Comparison of ENCODE assay signal across 14 cellular contexts in the genomic region with DNA sequence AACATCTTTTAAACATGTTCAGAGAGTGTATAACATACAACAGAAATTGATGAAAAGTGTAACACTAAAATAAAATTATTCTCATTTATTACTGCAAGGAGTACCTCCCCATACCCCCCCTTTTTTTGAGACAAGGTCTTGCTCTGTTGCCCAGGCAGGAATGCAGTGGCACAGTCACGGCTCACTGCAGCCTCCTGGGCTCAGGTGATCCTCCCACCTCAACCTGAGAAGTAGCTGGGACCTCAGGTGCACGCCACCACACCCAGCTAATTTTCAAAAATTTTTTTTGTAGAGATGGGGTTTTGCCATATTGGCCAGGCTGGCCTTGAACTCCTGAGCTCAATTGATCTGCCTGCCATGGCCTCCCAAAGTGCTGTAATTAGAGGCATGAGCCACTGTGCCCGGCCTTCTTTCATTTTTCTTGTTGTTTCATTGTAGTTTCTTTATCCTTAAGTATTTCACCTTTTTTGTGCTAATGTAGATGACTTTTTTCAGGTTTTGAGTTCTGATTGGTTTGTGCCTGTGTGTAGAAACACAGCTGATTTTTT. TPM values are rescaled to one million over a fixed set of nuclear protein-coding genes. Genes with fewer than 3 reads are reported as not detected.
A peak's percentile ranks its signal among the peaks of the same experiment; 100 is the strongest.
DNase-seq lines count a peak whose midpoint lies in the region; ATAC-seq and TF ChIP-seq lines count a peak whose summit lies in the region.
"Had no signal": no experiment of that assay in that cellular context is flagged by ENCODE, and none has a peak within 500 bp of the region (broad histone marks: within the 10 kb centered on the region; RNA-seq: fewer than 3 reads in every experiment).

No MANE protein-coding gene starts in this region.

- H3K27me3 ChIP-seq in heart left ventricle (no peaks in the 10 kb centered on the region), adrenal gland (no peaks in the 10 kb centered on the region), mesendoderm (ENCODE audit: insufficient read depth, low read length, poor library complexity) (no peaks in the 10 kb centered on the region)
- H3K27me3 ChIP-seq: Peyer's patch, testis had no signal

- H3K36me3 Mint-ChIP-seq in stimulated activated effector memory CD8-positive, alpha-beta T cell treated with anti-CD3 and anti-CD28 coated beads, Interleukin-12 subunit alpha, Interleukin-12 subunit beta, amount 100 ng/mL, for 72 hours = peaks cover 31% of the 10 kb centered on the region

- no peak overlapping the region for H3K18ac ChIP-seq in mesendoderm (ENCODE audit: low read length)

- H3K79me1 ChIP-seq in mesendoderm (ENCODE audit: low read length) = peaks cover 38% of the 10 kb centered on the region

- peaks cover 72% of the 10 kb centered on the region for H3K4me1 Mint-ChIP-seq in stimulated activated effector memory CD8-positive, alpha-beta T cell treated with anti-CD3 and anti-CD28 coated beads, Interleukin-12 subunit alpha, Interleukin-12 subunit beta, amount 100 ng/mL, for 72 hours

- H3K4me1 ChIP-seq in heart left ventricle = peaks cover 8 to 86% (median 54%) of the 10 kb centered on the region in 12 donors
- peaks cover 12 to 18% of the 10 kb centered on the region in 2 donors for H3K4me1 ChIP-seq in adrenal gland (replicated peaks in 1 of 2)
- no peaks in the 10 kb centered on the region for H3K4me1 ChIP-seq in mesendoderm (ENCODE audit: control insufficient read depth, low read depth, low read length)
- H3K4me1 ChIP-seq: Peyer's patch had no signal

- H3K4me3 Mint-ChIP-seq in stimulated activated effector memory CD8-positive, alpha-beta T cell treated with anti-CD3 and anti-CD28 coated beads, Interleukin-12 subunit alpha, Interleukin-12 subunit beta, amount 100 ng/mL, for 72 hours = no peak overlapping the region

- H3K9ac ChIP-seq in mesendoderm (ENCODE audit: low read length) = no peak overlapping the region

- no peak overlapping the region for H2AK5ac ChIP-seq in mesendoderm (ENCODE audit: low read length)

- H2BK5ac ChIP-seq in mesendoderm (ENCODE audit: low read length) = no peak overlapping the region

- no peaks in the 10 kb centered on the region for H3K9me3 Mint-ChIP-seq in stimulated activated effector memory CD8-positive, alpha-beta T cell treated with anti-CD3 and anti-CD28 coated beads, Interleukin-12 subunit alpha, Interleukin-12 subunit beta, amount 100 ng/mL, for 72 hours

- H3K36me3 ChIP-seq in heart left ventricle (peaks cover 0 to 16% (median 0%) of the 10 kb centered on the region in 9 donors), adrenal gland (replicated peaks in 1 of 2) (no peaks in the 10 kb centered on the region), mesendoderm (ENCODE audit: control insufficient read depth, insufficient read depth, low read length) (no peaks in the 10 kb centered on the region)

- DNase-seq in heart left ventricle (peak in 1 of 5 donors; percentile 15), Right ventricle myocardium superior (no peak), adrenal gland (no peak), mesendoderm (no peak), nucleus accumbens (lab: John Stamatoyannopoulos, UW) (no peak)
- no peak for DNase-seq in stimulated activated effector memory CD8-positive, alpha-beta T cell treated with anti-CD3 and anti-CD28 coated beads, Interleukin-12 subunit alpha, Interleukin-12 subunit beta, amount 100 ng/mL, for 72 hours (ENCODE audit: low spot score in 2 of 2)
- DNase-seq: activated naive CD4-positive, alpha-beta T cell treated with Interleukin-2 at 50 U/mL for 16 hours; NCI-H146; NCI-H2227 treated with DMSO at 0.1 percent for 48 hours; Peyer's patch; stimulated activated CD4-positive, alpha-beta T cell treated with anti-CD3 and anti-CD28 coated beads, Interleukin-4, amount 100 ng/mL, for 1 hour had no signal

- H3K23ac ChIP-seq in mesendoderm (ENCODE audit: low read length) = peak overlapping the region; percentile 60

- no peak for ATAC-seq in heart left ventricle
- no peak for ATAC-seq in Right ventricle myocardium superior (ENCODE audit: poor library complexity)
- no peak for ATAC-seq in stimulated activated effector memory CD8-positive, alpha-beta T cell treated with anti-CD3 and anti-CD28 coated beads, Interleukin-12 subunit alpha, Interleukin-12 subunit beta, amount 100 ng/mL, for 72 hours
- no peak for ATAC-seq in HG03045 (IDR thresholded peaks at IDR 0.05; ENCODE audit: unreplicated experiment)
- no peak for ATAC-seq in HG03280 (IDR thresholded peaks at IDR 0.05; ENCODE audit: unreplicated experiment)

- intact Hi-C loops in heart left ventricle (cut with DNase I) (loop anchor here in 1 of 10 donors (1.0 kb wide), 1 partner anchor 28 kb away; the partner anchor contains the start of gene GATAD2A), Right ventricle myocardium superior (cut with DNase I) (no loop called here), adrenal gland (cut with DNase I) (no loop called here)

- no peaks in the 10 kb centered on the region for H3K9me3 ChIP-seq in heart left ventricle
- no peaks in the 10 kb centered on the region for H3K9me3 ChIP-seq in adrenal gland (replicated peaks in 1 of 3)
- H3K9me3 ChIP-seq: Peyer's patch, testis had no signal

- no peak overlapping the region for H3K56ac ChIP-seq in mesendoderm (ENCODE audit: low read length)

- TF ChIP-seq CTCF in heart left ventricle (IDR thresholded peaks at IDR 0.05) (no peak), adrenal gland (IDR thresholded peaks at IDR 0.05) (no peak)

- H4K5ac ChIP-seq in mesendoderm (ENCODE audit: low read length) = no peak overlapping the region

- no peak overlapping the region for H2BK120ac ChIP-seq in mesendoderm (ENCODE audit: low read depth, low read length)

- H4K8ac ChIP-seq in mesendoderm (ENCODE audit: low read depth, low read length) = no peak overlapping the region

- H3K27ac ChIP-seq in heart left ventricle = peak overlapping the region in 11 of 12 donors; percentile 56 to 93 (median 75)
- peak overlapping the region in 4 of 5 donors; percentile 19 to 87 (median 48) for H3K27ac ChIP-seq in adrenal gland
- H3K27ac ChIP-seq in mesendoderm (ENCODE audit: low read depth, low read length) = no peak overlapping the region
- H3K27ac ChIP-seq: Peyer's patch, testis had no signal

- peaks cover 93% of the 10 kb centered on the region for H3K79me2 ChIP-seq in mesendoderm (ENCODE audit: control insufficient read depth, insufficient read depth, low read length)

- H3K4me3 ChIP-seq in heart left ventricle = no peak overlapping the region
- H3K4me3 ChIP-seq in adrenal gland = no peak overlapping the region
- H3K4me3 ChIP-seq in mesendoderm (ENCODE audit: low read length) = no peak overlapping the region
- H3K4me3 ChIP-seq: Peyer's patch, testis had no signal

- TF ChIP-seq POLR2A in heart left ventricle (IDR thresholded peaks at IDR 0.05) (no peak), adrenal gland (IDR thresholded peaks at IDR 0.05) (no peak)

- 90 to 94% (median 91%) methylated on average over 3 of the region's 3 CpGs for WGBS in heart left ventricle, 4 donors
- 71 to 74% (median 73%) methylated on average over 3 of the region's 3 CpGs for WGBS in adrenal gland, 4 donors
- WGBS in mesendoderm (ENCODE audit: extremely low coverage, insufficient coverage, low lambda C conversion rate) = no CpG with 5 or more reads among the region's 3 CpGs

- peak overlapping the region; percentile 93 for H3K27ac Mint-ChIP-seq in stimulated activated effector memory CD8-positive, alpha-beta T cell treated with anti-CD3 and anti-CD28 coated beads, Interleukin-12 subunit alpha, Interleukin-12 subunit beta, amount 100 ng/mL, for 72 hours

- no peak overlapping the region for H3K4me2 ChIP-seq in mesendoderm (ENCODE audit: low read length)

- no peak overlapping the region for H2BK15ac ChIP-seq in mesendoderm (replicated peaks; ENCODE audit: low read depth)

- H3K4ac ChIP-seq in mesendoderm (ENCODE audit: low read depth, low read length) = no peak overlapping the region

RNA-seq across cellular contexts. Expression of gene GATAD2A, which starts 28.3 kb away (rescaled TPM):
- total RNA-seq in heart left ventricle = 10 to 100 TPM; 18.1 to 49.5 (median 35.5) TPM
- polyA plus RNA-seq in heart left ventricle = 10 to 100 TPM in 1 of 2 donors, 1 to 10 TPM in 1; 7.5 to 27.0 TPM
- 24.3 TPM for total RNA-seq in Right ventricle myocardium superior
- total RNA-seq in adrenal gland = 100 to 1,000 TPM in 1 of 8 donors, 10 to 100 TPM in 7; 38.7 to 125 (median 65.5) TPM
- 10 to 100 TPM; 17.0 to 35.1 (median 20.9) TPM for polyA plus RNA-seq in adrenal gland
- polyA plus RNA-seq in mesendoderm (2013, experiment 1 of 2) = 125 TPM
- polyA plus RNA-seq in mesendoderm (2013, experiment 2 of 2) = 121 TPM
